In genomic region chr5:9344751-9345240, GRCh38 we compare ENCODE assay signal across 23 cellular contexts.
"Had no signal": no experiment of that assay in that cellular context is flagged by ENCODE, and none has a peak within 500 bp of the region (broad histone marks: within the 10 kb centered on the region; RNA-seq: fewer than 3 reads in every experiment).

No MANE protein-coding gene starts in this region.

- DNase-seq: activated CD4-positive, alpha-beta T cell treated with anti-CD3 and anti-CD28 coated beads, Interleukin-2, amount 10 ng/mL, durations not matched to agents 24 days and 14 days; activated CD8-positive, alpha-beta T cell treated with anti-CD3 and anti-CD28 coated beads, Interleukin-2, amount 10 ng/mL, durations not matched to agents 7 days and 5 days; activated effector memory CD4-positive, alpha-beta T cell treated with Interleukin-2 at 50 U/mL for 16 hours; activated T-cell treated with anti-CD3 and anti-CD28 coated beads, Interleukin-2, amount 50 U/mL, for 4 hours; erythroblast; foreskin melanocyte; glutamatergic neuron; hippocampal formation; spleen; stimulated activated CD4-positive, alpha-beta T cell treated with anti-CD3 and anti-CD28 coated beads, Interleukin-4, amount 100 ng/mL, for 4 hours; T-helper 9 cell had no signal

- H3K36me3 Mint-ChIP-seq: activated naive CD4-positive, alpha-beta T cell treated with anti-CD3 and anti-CD28 coated beads, Interleukin-2, amount 50 U/mL, for 24 hours; mesothelial cell of epicardium; natural killer cell treated with Interleukin-12 subunit alpha and Interleukin-12 subunit beta and Interleukin-15 and Interleukin-18, amount 100 ng/mL, for 72 hours; stimulated activated memory B cell treated with anti-CD40 and anti-IgM and Interleukin-4, amounts not matched to agents 10 μg/mL and 1 μg/mL and 100 μg/mL, for 72 hours had no signal

- H3K4me1 ChIP-seq: breast epithelium, parathyroid adenoma, spleen had no signal

- H3K36me3 ChIP-seq: ascending aorta, breast epithelium, neutrophil, spleen, thoracic aorta had no signal

- H3K4me1 Mint-ChIP-seq: activated CD4-positive, alpha-beta T cell treated with anti-CD3 and anti-CD28 coated beads, Interleukin-2, amount 10 ng/mL, durations not matched to agents 24 days and 14 days; activated naive CD4-positive, alpha-beta T cell treated with anti-CD3 and anti-CD28 coated beads, Interleukin-2, amount 50 U/mL, for 24 hours; stimulated activated memory B cell treated with anti-CD40 and anti-IgM and Interleukin-4, amounts not matched to agents 10 μg/mL and 1 μg/mL and 100 μg/mL, for 72 hours had no signal

- H3K4me3 ChIP-seq: ascending aorta, breast epithelium, coronary artery, lung, spleen, thoracic aorta had no signal

- H3K79me2 ChIP-seq: parathyroid adenoma had no signal

- H3K27me3 Mint-ChIP-seq: activated CD4-positive, alpha-beta T cell treated with anti-CD3 and anti-CD28 coated beads, Interleukin-2, amount 10 ng/mL, durations not matched to agents 24 days and 14 days; activated naive CD4-positive, alpha-beta T cell treated with anti-CD3 and anti-CD28 coated beads, Interleukin-2, amount 50 U/mL, for 24 hours; natural killer cell treated with Interleukin-12 subunit alpha and Interleukin-12 subunit beta and Interleukin-15 and Interleukin-18, amount 100 ng/mL, for 72 hours; stimulated activated memory B cell treated with anti-CD40 and anti-IgM and Interleukin-4, amounts not matched to agents 10 μg/mL and 1 μg/mL and 100 μg/mL, for 72 hours had no signal

- H3K27ac ChIP-seq: ascending aorta, breast epithelium, coronary artery, neutrophil, parathyroid adenoma, spleen, thoracic aorta had no signal

- ATAC-seq: activated CD8-positive, alpha-beta T cell treated with anti-CD3 and anti-CD28 coated beads, Interleukin-2, amount 10 ng/mL, durations not matched to agents 7 days and 5 days; activated T-cell treated with anti-CD3 and anti-CD28 coated beads, Interleukin-2, amount 50 U/mL, for 4 hours; left lobe of liver; natural killer cell treated with Interleukin-12 subunit alpha and Interleukin-12 subunit beta and Interleukin-15 and Interleukin-18, amount 100 ng/mL, for 72 hours; stimulated activated memory B cell treated with anti-CD40 and anti-IgM and Interleukin-4, amounts not matched to agents 10 μg/mL and 1 μg/mL and 100 μg/mL, for 72 hours had no signal

- H3K9me3 ChIP-seq: ascending aorta, breast epithelium, neutrophil, thoracic aorta had no signal

- H2AFZ ChIP-seq: parathyroid adenoma had no signal

- H3K4me3 Mint-ChIP-seq: activated CD4-positive, alpha-beta T cell treated with anti-CD3 and anti-CD28 coated beads, Interleukin-2, amount 10 ng/mL, durations not matched to agents 24 days and 14 days; activated CD8-positive, alpha-beta T cell treated with anti-CD3 and anti-CD28 coated beads, Interleukin-2, amount 10 ng/mL, durations not matched to agents 7 days and 5 days; activated naive CD4-positive, alpha-beta T cell treated with anti-CD3 and anti-CD28 coated beads, Interleukin-2, amount 50 U/mL, for 24 hours; activated T-cell treated with anti-CD3 and anti-CD28 coated beads, Interleukin-2, amount 50 U/mL, for 4 hours; mesothelial cell of epicardium; natural killer cell treated with Interleukin-12 subunit alpha and Interleukin-12 subunit beta and Interleukin-15 and Interleukin-18, amount 100 ng/mL, for 72 hours; stimulated activated memory B cell treated with anti-CD40 and anti-IgM and Interleukin-4, amounts not matched to agents 10 μg/mL and 1 μg/mL and 100 μg/mL, for 72 hours had no signal

- H3K9me3 Mint-ChIP-seq: activated naive CD4-positive, alpha-beta T cell treated with anti-CD3 and anti-CD28 coated beads, Interleukin-2, amount 50 U/mL, for 24 hours; activated T-cell treated with anti-CD3 and anti-CD28 coated beads, Interleukin-2, amount 50 U/mL, for 4 hours; mesothelial cell of epicardium; stimulated activated memory B cell treated with anti-CD40 and anti-IgM and Interleukin-4, amounts not matched to agents 10 μg/mL and 1 μg/mL and 100 μg/mL, for 72 hours had no signal

- H3K9ac ChIP-seq: parathyroid adenoma had no signal

- H3K27ac Mint-ChIP-seq: activated CD4-positive, alpha-beta T cell treated with anti-CD3 and anti-CD28 coated beads, Interleukin-2, amount 10 ng/mL, durations not matched to agents 24 days and 14 days; activated CD8-positive, alpha-beta T cell treated with anti-CD3 and anti-CD28 coated beads, Interleukin-2, amount 10 ng/mL, durations not matched to agents 7 days and 5 days; activated naive CD4-positive, alpha-beta T cell treated with anti-CD3 and anti-CD28 coated beads, Interleukin-2, amount 50 U/mL, for 24 hours; mesothelial cell of epicardium; natural killer cell treated with Interleukin-12 subunit alpha and Interleukin-12 subunit beta and Interleukin-15 and Interleukin-18, amount 100 ng/mL, for 72 hours; stimulated activated memory B cell treated with anti-CD40 and anti-IgM and Interleukin-4, amounts not matched to agents 10 μg/mL and 1 μg/mL and 100 μg/mL, for 72 hours had no signal

- H3K27me3 ChIP-seq: ascending aorta, breast epithelium, neutrophil, spleen had no signal
